Comparison of ENCODE assay signal across 27 cellular contexts in the genomic region with DNA sequence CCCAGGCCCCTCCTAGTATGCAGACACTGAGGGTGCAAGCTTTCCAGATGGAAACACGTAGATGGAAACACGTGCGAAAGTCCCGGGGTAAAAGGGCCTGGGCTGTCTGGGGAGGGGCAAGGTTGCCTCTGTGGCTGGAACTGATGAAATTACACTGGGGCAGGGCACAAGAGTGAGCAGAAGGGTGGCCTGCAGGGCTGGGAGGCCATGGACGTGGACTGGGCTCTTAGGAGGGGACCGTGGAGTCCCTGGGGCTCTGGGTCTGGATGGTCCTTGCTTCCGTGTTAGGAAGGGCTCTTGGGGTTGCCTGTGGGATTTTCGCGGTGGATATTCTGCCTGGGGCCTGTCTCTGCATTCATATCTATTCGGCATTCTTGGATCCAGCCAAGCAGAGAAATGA.
DNase-seq lines count a peak whose midpoint lies in the region; ATAC-seq, FAIRE-seq and TF ChIP-seq lines count a peak whose summit lies in the region.
"Had no signal": no experiment of that assay in that cellular context is flagged by ENCODE, and none has a peak within 500 bp of the region (broad histone marks: within the 10 kb centered on the region; RNA-seq: fewer than 3 reads in every experiment).

No MANE protein-coding gene starts in this region.

- no peak overlapping the region for H2AFZ ChIP-seq in astrocyte (ENCODE audit: low read depth, low read length)

- H3K4me1 ChIP-seq in astrocyte (ENCODE audit: insufficient read depth, low read length): no peaks in the 10 kb centered on the region
- H3K4me1 ChIP-seq: BE2C had no signal

- TF ChIP-seq CTCF in astrocyte (IDR thresholded peaks at IDR 0.05; ENCODE audit: insufficient read depth, low read depth, low read length): no peak
- no peak for TF ChIP-seq CTCF in chondrocyte (IDR thresholded peaks at IDR 0.05)
- no peak for TF ChIP-seq CTCF in osteocyte (IDR thresholded peaks at IDR 0.05)

- no peaks in the 10 kb centered on the region for H3K9me3 Mint-ChIP-seq in astrocyte (ENCODE audit: unreplicated experiment)
- H3K9me3 Mint-ChIP-seq in chondrocyte (ENCODE audit: low read depth): peaks cover 21% of the 10 kb centered on the region
- peaks cover 22% of the 10 kb centered on the region for H3K9me3 Mint-ChIP-seq in osteocyte (ENCODE audit: unreplicated experiment)

- ATAC-seq in GM18502 (IDR thresholded peaks at IDR 0.05; ENCODE audit: poor library complexity, unreplicated experiment): no peak
- ATAC-seq: GM12878 had no signal

- H3K9ac ChIP-seq in astrocyte (ENCODE audit: low read length): no peak overlapping the region
- H3K9ac ChIP-seq: BLaER1 had no signal

- DNase-seq in astrocyte (ENCODE audit: low read depth): no peak
- DNase-seq in chondrocyte (ENCODE audit: low spot score): peak; percentile 38
- DNase-seq in osteocyte (ENCODE audit: extremely low spot score, unreplicated experiment): peak; percentile 73
- DNase-seq in ureter (ENCODE audit: low spot score): peak; percentile 28
- no peak for DNase-seq in GM19238 (ENCODE audit: insufficient read length, low spot score)
- DNase-seq in activated gamma-delta T cell treated with Interleukin-2 at 50 U/mL for 16 hours: no peak
- DNase-seq: 8988T; ACHN; BE2C; C1 segment of cervical spinal cord; CD4-positive, alpha-beta memory T cell; CD4-positive, CD25-positive, alpha-beta regulatory T cell; CD8-positive, alpha-beta memory T cell; COR-L47; DMS 273 treated with DMSO at 0.1 percent for 48 hours; DMS153; DMS53; DMS79; DND-41; EL; GDM1 had no signal

- no peak overlapping the region for H3K4me2 ChIP-seq in astrocyte (ENCODE audit: low read length)
- H3K4me2 ChIP-seq: BLaER1 had no signal

- peaks cover 7% of the 10 kb centered on the region for H3K9me3 ChIP-seq in astrocyte (ENCODE audit: insufficient read depth, low read depth, low read length)
- H3K9me3 ChIP-seq: BE2C, BLaER1 had no signal

- H3K4me3 Mint-ChIP-seq in astrocyte (ENCODE audit: unreplicated experiment): no peak overlapping the region
- H3K4me3 Mint-ChIP-seq in chondrocyte (ENCODE audit: unreplicated experiment): no peak overlapping the region
- H3K4me3 Mint-ChIP-seq in osteocyte (ENCODE audit: unreplicated experiment): no peak overlapping the region
- H3K4me3 Mint-ChIP-seq: CD14-positive monocyte; CD4-positive, alpha-beta memory T cell; CD4-positive, CD25-positive, alpha-beta regulatory T cell had no signal

- H3K27me3 Mint-ChIP-seq in astrocyte (ENCODE audit: low read depth, unreplicated experiment): peaks cover 18% of the 10 kb centered on the region
- H3K27me3 Mint-ChIP-seq in chondrocyte (ENCODE audit: low read depth): no peaks in the 10 kb centered on the region
- H3K27me3 Mint-ChIP-seq in osteocyte (ENCODE audit: unreplicated experiment): no peaks in the 10 kb centered on the region
- H3K27me3 Mint-ChIP-seq: CD4-positive, alpha-beta memory T cell; CD4-positive, CD25-positive, alpha-beta regulatory T cell; CD8-positive, alpha-beta memory T cell had no signal

- no peak overlapping the region for H3K4me3 ChIP-seq in astrocyte (ENCODE audit: insufficient read depth, low read depth, low read length)
- H3K4me3 ChIP-seq: BLaER1, GM12878 had no signal

- H3K79me2 ChIP-seq in astrocyte (ENCODE audit: insufficient read depth, low read length): no peaks in the 10 kb centered on the region

- H3K27ac Mint-ChIP-seq in astrocyte (ENCODE audit: unreplicated experiment) (peak overlapping the region; percentile 13), chondrocyte (ENCODE audit: unreplicated experiment) (no peak overlapping the region), osteocyte (ENCODE audit: unreplicated experiment) (no peak overlapping the region)
- H3K27ac Mint-ChIP-seq: CD14-positive monocyte; CD4-positive, alpha-beta memory T cell; CD4-positive, CD25-positive, alpha-beta regulatory T cell; CD8-positive, alpha-beta memory T cell had no signal

- H4K20me1 ChIP-seq in astrocyte (ENCODE audit: insufficient read depth, low read length): no peaks in the 10 kb centered on the region
- H4K20me1 ChIP-seq: BLaER1 had no signal

- FAIRE-seq in astrocyte (lab: Jason Lieb, UNC): no peak
- FAIRE-seq: A204.1, GM12878, GM12892 had no signal

- H3K27ac ChIP-seq in astrocyte (ENCODE audit: low read depth, low read length): no peak overlapping the region
- H3K27ac ChIP-seq: BLaER1 had no signal

- H3K27me3 ChIP-seq in astrocyte (ENCODE audit: insufficient read depth, low read length): no peaks in the 10 kb centered on the region
- H3K27me3 ChIP-seq: BE2C, BLaER1 had no signal

- no peaks in the 10 kb centered on the region for H3K36me3 ChIP-seq in astrocyte (ENCODE audit: insufficient read depth, low read length)
- H3K36me3 ChIP-seq: BE2C, BLaER1 had no signal

- H3K36me3 Mint-ChIP-seq in astrocyte (ENCODE audit: low read depth, unreplicated experiment) (no peaks in the 10 kb centered on the region), chondrocyte (ENCODE audit: low read depth) (no peaks in the 10 kb centered on the region), osteocyte (ENCODE audit: unreplicated experiment) (no peaks in the 10 kb centered on the region)
- H3K36me3 Mint-ChIP-seq: CD14-positive monocyte; CD4-positive, alpha-beta memory T cell; CD4-positive, CD25-positive, alpha-beta regulatory T cell; CD8-positive, alpha-beta memory T cell had no signal

- H3K4me1 Mint-ChIP-seq in astrocyte (ENCODE audit: low read depth, unreplicated experiment) (peaks cover 6% of the 10 kb centered on the region), chondrocyte (ENCODE audit: low read depth) (no peaks in the 10 kb centered on the region), osteocyte (ENCODE audit: unreplicated experiment) (no peaks in the 10 kb centered on the region)
- H3K4me1 Mint-ChIP-seq: CD14-positive monocyte; CD4-positive, alpha-beta memory T cell; CD4-positive, CD25-positive, alpha-beta regulatory T cell; CD8-positive, alpha-beta memory T cell had no signal

Comparison
In these comparisons a context has a peak if more than half of its experiments do, and no peak if none do; other contexts are left out.
1. DNase-seq: peak in chondrocyte (single experiment), osteocyte (single experiment) and ureter (single experiment); none in astrocyte (single experiment), GM19238 (single experiment) and activated gamma-delta T cell treated with Interleukin-2 at 50 U/mL for 16 hours (single experiment).